7 cellular contexts compared by ENCODE assay signal in genomic region chr4:81405900-81406401, GRCh38.
DNase-seq lines count a peak whose midpoint lies in the region; ATAC-seq, FAIRE-seq and TF ChIP-seq lines count a peak whose summit lies in the region.

No MANE protein-coding gene starts in this region.

- peak; percentile 76 for TF ChIP-seq CTCF in foreskin fibroblast (IDR thresholded peaks at IDR 0.05; ENCODE audit: low read depth, low read length)

- ATAC-seq in GM21367 (IDR thresholded peaks at IDR 0.05; ENCODE audit: unreplicated experiment) (peak; percentile 77), HG03558 (IDR thresholded peaks at IDR 0.05; ENCODE audit: extremely low read depth, unreplicated experiment) (peak; percentile 73)

- peak overlapping the region in 1 of 2 donors; percentile 19 for H3K4me3 ChIP-seq in foreskin fibroblast (ENCODE audit: low read depth in 1 of 2, low read length in 2 of 2)

- FAIRE-seq in G401.6 (lab: Jason Lieb, UNC): peak; percentile 95

- DNase-seq in NCI-H446 treated with DMSO at 0.1 percent for 48 hours (lab: John Stamatoyannopoulos, UW) (peak; percentile 58), foreskin fibroblast (peak; percentile 58 to 88), pons (ENCODE audit: low spot score) (peak; percentile 98)
- peak; percentile 19 for DNase-seq in activated CD4-positive, alpha-beta T cell treated with anti-CD3 and anti-CD28 coated beads, Interleukin-2, amount 50 U/mL, for 1 hour

Comparison
In these comparisons a context has a peak if more than half of its experiments do, and no peak if none do; other contexts are left out.
1. DNase-seq: peak in every context shown above with its lines; median percentile 98 in pons; 73 in foreskin fibroblast; 58 in NCI-H446 treated with DMSO at 0.1 percent for 48 hours; 19 in activated CD4-positive, alpha-beta T cell treated with anti-CD3 and anti-CD28 coated beads, Interleukin-2, amount 50 U/mL, for 1 hour.